Comparison of ENCODE assay signal across 13 cellular contexts in the genomic region with DNA sequence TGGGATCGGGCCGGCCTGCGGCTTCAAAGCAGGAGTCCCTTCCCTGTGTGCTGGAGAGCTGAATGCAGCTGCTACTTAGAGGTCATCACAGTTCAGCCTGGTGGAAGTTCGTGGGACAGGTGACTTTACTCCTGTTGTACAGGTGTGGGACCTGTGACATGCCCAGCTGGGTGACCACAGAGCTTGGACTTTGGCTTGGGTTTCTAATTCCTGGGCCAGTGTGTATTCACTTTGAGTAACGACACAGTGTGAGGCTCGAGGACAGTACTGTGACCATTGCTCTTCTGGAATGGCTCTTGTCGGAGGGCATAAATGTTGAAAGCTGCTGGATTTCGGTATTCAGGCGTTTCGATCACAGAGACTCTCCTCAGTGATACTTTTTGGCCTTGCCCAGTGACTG.
DNase-seq lines count a peak whose midpoint lies in the region; ATAC-seq and TF ChIP-seq lines count a peak whose summit lies in the region.
"Had no signal": no experiment of that assay in that cellular context is flagged by ENCODE, and none has a peak within 500 bp of the region (broad histone marks: within the 10 kb centered on the region; RNA-seq: fewer than 3 reads in every experiment).

No MANE protein-coding gene starts in this region.

- DNase-seq in RWPE1 (ENCODE audit: low spot score) (no peak), right cardiac atrium (peak in 1 of 3 donors; percentile 49), sigmoid colon (no peak), NCI-H2107 (lab: John Stamatoyannopoulos, UW) (no peak), NCI-H1417 (lab: John Stamatoyannopoulos, UW) (no peak), SK-N-DZ (ENCODE audit: low spot score) (no peak)
- DNase-seq: activated CD4-positive, CD25-positive, alpha-beta regulatory T cell treated with anti-CD3 and anti-CD28 coated beads, Interleukin-2, amount 50 U/mL, for 72 hours; activated T-cell treated with anti-CD3 and anti-CD28 coated beads, Interleukin-2, amount 50 U/mL, for 72 hours; stimulated activated CD4-positive, alpha-beta T cell treated with anti-CD3 and anti-CD28 coated beads, Interleukin-1b, Interleukin-23, amount 100 ng/mL, for 48 hours; SW 1271 had no signal

- POLR2A ChIA-PET in RWPE1 (lab: Yijun Ruan, JAX; ENCODE audit: low non-redundant PET): no interaction called here

- TF ChIP-seq EP300 in sigmoid colon (IDR thresholded peaks at IDR 0.05): no peak

- peak overlapping the region; percentile 89 for H3K4me2 ChIP-seq in BLaER1
- H3K4me2 ChIP-seq: GM23338 had no signal

- H3K4me1 ChIP-seq in BLaER1: peaks cover 99% of the 10 kb centered on the region
- peaks cover 16% of the 10 kb centered on the region for H3K4me1 ChIP-seq in right cardiac atrium (ENCODE audit: control insufficient read depth, insufficient read depth, low read length)
- H3K4me1 ChIP-seq in sigmoid colon: peaks cover 0 to 82% (median 70%) of the 10 kb centered on the region in 4 donors

- ATAC-seq in right cardiac atrium (no peak), HG03457 (IDR thresholded peaks at IDR 0.05; ENCODE audit: unreplicated experiment) (no peak)
- ATAC-seq: activated T-cell treated with anti-CD3 and anti-CD28 coated beads, Interleukin-2, amount 50 U/mL, for 72 hours; GM23338 had no signal

- no peak overlapping the region for H3K27ac ChIP-seq in BLaER1
- H3K27ac ChIP-seq in RWPE1: peak overlapping the region; percentile 62
- H3K27ac ChIP-seq in right cardiac atrium (ENCODE audit: low read length): peak overlapping the region; percentile 58
- peak overlapping the region; percentile 83 to 97 (median 93) for H3K27ac ChIP-seq in sigmoid colon

- H3K27me3 ChIP-seq in BLaER1: no peaks in the 10 kb centered on the region
- H3K27me3 ChIP-seq in right cardiac atrium (ENCODE audit: control insufficient read depth, insufficient read depth): no peaks in the 10 kb centered on the region
- H3K27me3 ChIP-seq in sigmoid colon: no peaks in the 10 kb centered on the region

- CTCF ChIA-PET in RWPE1 (lab: Yijun Ruan, JAX): interaction anchor here (0.7 kb wide), 1 partner anchor 39 kb away, joined by 6 read pairs; no protein-coding TSS in a partner anchor

- TF ChIP-seq POLR2A in sigmoid colon (IDR thresholded peaks at IDR 0.05): no peak

- peaks cover 81% of the 10 kb centered on the region for H3K36me3 ChIP-seq in BLaER1
- peaks cover 0 to 4% (median 0%) of the 10 kb centered on the region in 4 donors for H3K36me3 ChIP-seq in sigmoid colon

- H3K9me3 ChIP-seq in BLaER1: no peaks in the 10 kb centered on the region
- H3K9me3 ChIP-seq in right cardiac atrium (ENCODE audit: control insufficient read depth, low read length): no peaks in the 10 kb centered on the region
- no peaks in the 10 kb centered on the region for H3K9me3 ChIP-seq in sigmoid colon

- H3K4me3 ChIP-seq in BLaER1 (no peak overlapping the region), right cardiac atrium (ENCODE audit: low read length) (no peak overlapping the region), sigmoid colon (no peak overlapping the region)
- H3K4me3 ChIP-seq: GM23338 had no signal

- TF ChIP-seq CTCF in RWPE1 (conservative IDR thresholded peaks at IDR 0.05; ENCODE audit: low read depth) (no peak), sigmoid colon (IDR thresholded peaks at IDR 0.05) (no peak)

- H4K20me1 ChIP-seq in BLaER1: peaks cover 99% of the 10 kb centered on the region

- 0 out of 2 replicates have a peak overlapping the region, but pooled peaks have one; percentile 20 for H3K9ac ChIP-seq in BLaER1

- intact Hi-C loops in right cardiac atrium (cut with DNase I) (no loop called here), sigmoid colon (cut with DNase I) (no loop called here)

- 72% methylated on average over 10 of the region's 10 CpGs for WGBS in right cardiac atrium
- 86 to 87% methylated on average over 10 of the region's 10 CpGs for WGBS in sigmoid colon, 2 donors
